In the genomic region with DNA sequence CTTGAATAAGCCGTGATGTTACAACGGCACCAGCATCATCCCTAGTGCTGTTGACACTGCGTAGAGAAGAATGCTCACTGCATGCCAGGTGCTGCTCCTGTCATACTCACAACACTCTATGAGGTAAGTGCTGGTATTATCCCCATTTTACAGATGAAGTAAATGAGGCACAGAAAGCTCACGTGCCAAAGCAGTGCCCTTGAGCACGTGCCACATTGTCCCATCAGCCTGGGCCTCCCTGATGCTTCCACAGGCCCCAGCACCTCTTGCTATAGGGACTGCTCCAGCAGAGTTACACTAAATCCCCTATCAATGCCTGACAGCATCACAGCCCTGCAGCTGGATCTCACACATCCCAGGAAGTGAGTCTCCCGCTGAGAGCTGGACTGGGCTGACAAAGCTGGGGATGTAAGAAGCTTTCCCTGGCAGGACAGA, we compare ENCODE assay signal across 19 cellular contexts.
DNase-seq lines count a peak whose midpoint lies in the region; ATAC-seq and TF ChIP-seq lines count a peak whose summit lies in the region.
"Had no signal": no experiment of that assay in that cellular context is flagged by ENCODE, and none has a peak within 500 bp of the region (broad histone marks: within the 10 kb centered on the region; RNA-seq: fewer than 3 reads in every experiment).

No MANE protein-coding gene starts in this region.

- H2BK5ac ChIP-seq in neuronal stem cell (ENCODE audit: low read length), result no peak overlapping the region

- intact Hi-C loops in esophagus muscularis mucosa (cut with DNase I), result no loop called here

- H3K4ac ChIP-seq in neuronal stem cell (ENCODE audit: low read length), result no peak overlapping the region

- no peak overlapping the region for H2BK120ac ChIP-seq in neuronal stem cell (ENCODE audit: low read depth, low read length)

- no peak overlapping the region for H4K8ac ChIP-seq in neuronal stem cell (ENCODE audit: low read depth, low read length)

- peak overlapping the region; percentile 33 for H3K18ac ChIP-seq in neuronal stem cell (ENCODE audit: low read length)

- H3K4me1 ChIP-seq in NT2/D1 (ENCODE audit: insufficient read depth, insufficient read length) (peaks cover 20% of the 10 kb centered on the region), esophagus muscularis mucosa (peaks cover 0 to 2% (median 0%) of the 10 kb centered on the region in 4 donors), neuronal stem cell (ENCODE audit: control insufficient read depth in 2 of 2, insufficient read depth in 1 of 2, low read depth in 1 of 2, low read length in 2 of 2) (peaks cover 13 to 22% of the 10 kb centered on the region in 2 donors)
- H3K4me1 ChIP-seq: Caco-2, SJSA1, uterus had no signal

- H3K9ac ChIP-seq in NT2/D1 (ENCODE audit: insufficient read length, low read depth) (no peak overlapping the region), neuronal stem cell (ENCODE audit: low read depth, low read length, poor library complexity) (no peak overlapping the region)

- WGBS in esophagus muscularis mucosa, result 73% methylated on average over 6 of the region's 6 CpGs
- WGBS in neuronal stem cell (ENCODE audit: extremely low coverage in 2 of 2, insufficient read length in 2 of 2, insufficient replicate concordance in 1 of 2), 2 donors, result no CpG with 5 or more reads among the region's 6 CpGs

- no peak overlapping the region for H4K91ac ChIP-seq in neuronal stem cell (ENCODE audit: low read depth, low read length, poor library complexity)

- no peak overlapping the region for H2AFZ ChIP-seq in neuronal stem cell (ENCODE audit: low read length)

- H2AK5ac ChIP-seq in neuronal stem cell (ENCODE audit: low read depth, low read length), result no peak overlapping the region

- no peaks in the 10 kb centered on the region for H3K36me3 ChIP-seq in NT2/D1 (ENCODE audit: insufficient read depth, insufficient read length, low read length)
- no peaks in the 10 kb centered on the region for H3K36me3 ChIP-seq in esophagus muscularis mucosa
- no peaks in the 10 kb centered on the region for H3K36me3 ChIP-seq in neuronal stem cell (replicated peaks in 1 of 2; ENCODE audit: control insufficient read depth in 2 of 2, insufficient read depth in 2 of 2, low read length in 2 of 2)
- H3K36me3 ChIP-seq: neutrophil, SJSA1, uterus had no signal

- H2BK15ac ChIP-seq in neuronal stem cell (ENCODE audit: low read length), result no peak overlapping the region

- H3K4me3 ChIP-seq in NT2/D1 (ENCODE audit: insufficient read length, low read depth), result no peak overlapping the region
- H3K4me3 ChIP-seq in esophagus muscularis mucosa, result no peak overlapping the region
- H3K4me3 ChIP-seq in neuronal stem cell (ENCODE audit: low read length in 2 of 2), result no peak overlapping the region
- H3K4me3 ChIP-seq: SJSA1, uterus had no signal

- no peak for TF ChIP-seq EP300 in esophagus muscularis mucosa (IDR thresholded peaks at IDR 0.05)

- ATAC-seq in GM18517 (IDR thresholded peaks at IDR 0.05; ENCODE audit: unreplicated experiment), result no peak
- no peak for ATAC-seq in HG02642 (IDR thresholded peaks at IDR 0.05; ENCODE audit: poor library complexity, unreplicated experiment)
- ATAC-seq: Panc1 had no signal

- H3K14ac ChIP-seq in neuronal stem cell (ENCODE audit: low read length), result no peak overlapping the region

- no peak overlapping the region for H3K23ac ChIP-seq in neuronal stem cell (ENCODE audit: low read depth, low read length, poor library complexity)

- no peak for TF ChIP-seq POLR2A in esophagus muscularis mucosa (IDR thresholded peaks at IDR 0.05; ENCODE audit: low read depth)

- no peaks in the 10 kb centered on the region for H3K27me3 ChIP-seq in NT2/D1 (ENCODE audit: insufficient read depth, insufficient read length)
- peaks cover 0 to 15% (median 0%) of the 10 kb centered on the region in 4 donors for H3K27me3 ChIP-seq in esophagus muscularis mucosa
- peaks cover 0 to 4% (median 0%) of the 10 kb centered on the region in 3 experiments for H3K27me3 ChIP-seq in neuronal stem cell (ENCODE audit: control insufficient read depth in 3 of 3, insufficient read depth in 3 of 3, low read depth in 1 of 3, low read length in 3 of 3)
- H3K27me3 ChIP-seq: uterus had no signal

- DNase-seq in Daoy (ENCODE audit: low read depth) (peak; percentile 19), NT2/D1 (ENCODE audit: low read depth, low spot score) (peak; percentile 67), esophagus muscularis mucosa (ENCODE audit: extremely low spot score) (peak; percentile 90), neuronal stem cell (ENCODE audit: low spot score) (peak; percentile 49), NCI-H1694 (lab: John Stamatoyannopoulos, UW) (no peak)
- DNase-seq: activated naive CD4-positive, alpha-beta T cell treated with Interleukin-2 at 50 U/mL for 16 hours; Caco-2; GDM1; kidney glomerular epithelial cell; midbrain; NCI-H2171 treated with DMSO at 0.1 percent for 48 hours; NCI-H748 treated with DMSO at 0.1 percent for 48 hours; retina; uterus had no signal

- H3K9me3 ChIP-seq in NT2/D1 (ENCODE audit: insufficient read depth, low read length) (peaks cover 12% of the 10 kb centered on the region; the same call in 1 of the 2 replicates), esophagus muscularis mucosa (no peaks in the 10 kb centered on the region), neuronal stem cell (replicated peaks in 1 of 2; ENCODE audit: control insufficient read depth in 2 of 2, insufficient read depth in 1 of 2, low read depth in 1 of 2, low read length in 2 of 2) (no peaks in the 10 kb centered on the region)
- H3K9me3 ChIP-seq: Caco-2, neutrophil, SJSA1, uterus had no signal

- H3K27ac ChIP-seq in esophagus muscularis mucosa (replicated peaks in 1 of 4) (no peak overlapping the region), neuronal stem cell (replicated peaks; ENCODE audit: low read length) (no peak overlapping the region)
- H3K27ac ChIP-seq: neutrophil, SJSA1, uterus had no signal

- H3K79me1 ChIP-seq in neuronal stem cell (ENCODE audit: low read depth, low read length), result no peaks in the 10 kb centered on the region

- H2BK12ac ChIP-seq in neuronal stem cell (ENCODE audit: low read length), result no peak overlapping the region

- no peak overlapping the region for H3K4me2 ChIP-seq in neuronal stem cell (ENCODE audit: insufficient read depth, low read length, poor library complexity, severe bottlenecking)

- TF ChIP-seq CTCF in esophagus muscularis mucosa (IDR thresholded peaks at IDR 0.05), result no peak
